In genomic region chr1:209692745-209693504, GRCh38 we compare ENCODE assay signal across 8 cellular contexts. TPM values are rescaled to one million over a fixed set of nuclear protein-coding genes. Genes with fewer than 3 reads are reported as not detected.
DNase-seq lines count a peak whose midpoint lies in the region; ATAC-seq, FAIRE-seq and TF ChIP-seq lines count a peak whose summit lies in the region.

No MANE protein-coding gene starts in this region.

- H3K27ac Mint-ChIP-seq in WTC11, result no peak overlapping the region

- peak overlapping the region in 1 of 2 donors; percentile 68 for H3K9ac ChIP-seq in kidney (ENCODE audit: low read length in 2 of 2)

- intact Hi-C loops in kidney (cut with DNase I), result no loop called here

- H3K4me1 ChIP-seq in kidney (ENCODE audit: control insufficient read depth in 1 of 2, insufficient read depth in 1 of 2, low read depth in 1 of 2, low read length in 2 of 2), result peaks cover 0 to 4% of the 10 kb centered on the region in 2 donors

- DNase-seq in GDM1 (lab: John Stamatoyannopoulos, UW) (peak; percentile 57), NCI-H2196 (lab: John Stamatoyannopoulos, UW; ENCODE audit: unreplicated experiment) (peak; percentile 89), WTC11 (ENCODE audit: low spot score) (peak; percentile 79), cardiac fibroblast (ENCODE audit: low read depth in 2 of 2) (peak; percentile 91 to 92), kidney (peak; percentile 55)
- peak; percentile 54 to 65 (median 57) for DNase-seq in stimulated activated CD4-positive, alpha-beta T cell treated with anti-CD3 and anti-CD28 coated beads, Interleukin-1b, Interleukin-23, amount 100 ng/mL, for 24 hours (ENCODE audit: low read depth in 4 of 4, low spot score in 1 of 4)

- H3K36me3 Mint-ChIP-seq in WTC11, result no peaks in the 10 kb centered on the region

- peak; percentile 61 for ATAC-seq in HG02852 (IDR thresholded peaks at IDR 0.05; ENCODE audit: unreplicated experiment)
- ATAC-seq in WTC11, result peak; percentile 76
- no peak for ATAC-seq in HG02623 (IDR thresholded peaks at IDR 0.05; ENCODE audit: unreplicated experiment)

- FAIRE-seq in kidney (lab: Jason Lieb, UNC), result peak; percentile 79

- no peaks in the 10 kb centered on the region for H3K9me3 Mint-ChIP-seq in WTC11

- H3K9me3 ChIP-seq in kidney (ENCODE audit: control insufficient read depth in 1 of 2, low read length in 2 of 2), result no peaks in the 10 kb centered on the region

- peaks cover 16% of the 10 kb centered on the region for H3K27me3 Mint-ChIP-seq in WTC11 (ENCODE audit: low read depth)

- POLR2A ChIA-PET in WTC11 (lab: Charles Lee), result no interaction called here

- no peak overlapping the region for H3K27ac ChIP-seq in kidney (ENCODE audit: low read depth in 2 of 2, low read length in 2 of 2)

- H3K4me1 Mint-ChIP-seq in WTC11, result peaks cover 4% of the 10 kb centered on the region

- CTCF ChIA-PET in WTC11 (lab: Charles Lee), result interaction anchor here (1.0 to 1.9 kb wide), 11 partner anchors 9 to 130 kb away, joined by 3 to 12 read pairs (median 4); partner anchors contain the start of gene CAMK1G

- H3K4me3 ChIP-seq in cardiac fibroblast (replicated peaks in 1 of 2; ENCODE audit: low read depth in 2 of 2, low read length in 2 of 2), result no peak overlapping the region
- no peak overlapping the region for H3K4me3 ChIP-seq in kidney (ENCODE audit: low read length in 2 of 2)

- H3K36me3 ChIP-seq in kidney (ENCODE audit: control insufficient read depth in 1 of 2, insufficient read depth in 2 of 2, low read length in 2 of 2), result no peaks in the 10 kb centered on the region

- TF ChIP-seq CTCF in WTC11 (IDR thresholded peaks at IDR 0.05), result no peak; the same call in 1 of the 2 replicates
- peak; percentile 75 for TF ChIP-seq CTCF in cardiac fibroblast (IDR thresholded peaks at IDR 0.05; ENCODE audit: low read depth, low read length)
- TF ChIP-seq CTCF in kidney (IDR thresholded peaks at IDR 0.05; ENCODE audit: borderline replicate concordance, extremely low read depth, insufficient read depth), result peak; percentile 77

- H3K4me3 Mint-ChIP-seq in WTC11, result no peak overlapping the region

TF ChIP-seq in WTC11, 78 proteins besides CTCF, POLR2A, EP300 and RAD21:
- TF ChIP-seq TCF7 (CRISPR knock-in tag; IDR thresholded peaks at IDR 0.05; ENCODE audit: low read depth), result no peak
- TF ChIP-seq SMAD4 (CRISPR knock-in tag; IDR thresholded peaks at IDR 0.05), result no peak
- no peak for TF ChIP-seq MXD4 (CRISPR knock-in tag; IDR thresholded peaks at IDR 0.05; ENCODE audit: borderline replicate concordance)
- TF ChIP-seq MAX (CRISPR knock-in tag; IDR thresholded peaks at IDR 0.05), result no peak
- TF ChIP-seq GTF2I (CRISPR knock-in tag; conservative IDR thresholded peaks at IDR 0.05), result no peak
- no peak for TF ChIP-seq FOXP1 (CRISPR knock-in tag; IDR thresholded peaks at IDR 0.05; ENCODE audit: borderline replicate concordance)
- TF ChIP-seq STAT6 (CRISPR knock-in tag; conservative IDR thresholded peaks at IDR 0.05; ENCODE audit: low read depth), result no peak
- TF ChIP-seq E2F5 (CRISPR knock-in tag; IDR thresholded peaks at IDR 0.05), result no peak
- no peak for TF ChIP-seq NFYB (CRISPR knock-in tag; conservative IDR thresholded peaks at IDR 0.05; ENCODE audit: low read depth)
- TF ChIP-seq RORB (CRISPR knock-in tag; IDR thresholded peaks at IDR 0.05), result no peak
- TF ChIP-seq JAZF1 (CRISPR knock-in tag; IDR thresholded peaks at IDR 0.05), result no peak
- TF ChIP-seq ESRRA (CRISPR knock-in tag; IDR thresholded peaks at IDR 0.05; ENCODE audit: borderline replicate concordance), result no peak
- TF ChIP-seq ZNF423 (CRISPR knock-in tag; IDR thresholded peaks at IDR 0.05), result no peak
- TF ChIP-seq MLX (CRISPR knock-in tag; IDR thresholded peaks at IDR 0.05), result no peak
- no peak for TF ChIP-seq ZNF219 (CRISPR knock-in tag; IDR thresholded peaks at IDR 0.05; ENCODE audit: borderline replicate concordance)
- TF ChIP-seq GRHL2 (CRISPR knock-in tag; IDR thresholded peaks at IDR 0.05; ENCODE audit: insufficient replicate concordance, severe bottlenecking), result no peak
- TF ChIP-seq ZNF317 (CRISPR knock-in tag; IDR thresholded peaks at IDR 0.05; ENCODE audit: borderline replicate concordance, low read depth), result no peak
- TF ChIP-seq ATF1 (CRISPR knock-in tag; IDR thresholded peaks at IDR 0.05), result no peak
- no peak for TF ChIP-seq NFATC4 (CRISPR knock-in tag; IDR thresholded peaks at IDR 0.05)

RNA-seq across cellular contexts. Expression of gene HSD11B1, which starts 11.7 kb away (rescaled TPM):
- total RNA-seq in WTC11 (2021) (0.41 TPM in 1 of 3 replicates, not detected in the others), kidney (1.8 TPM)
- polyA plus RNA-seq in kidney (ENCODE audit: insufficient read depth, low read depth, low replicate concordance), result 5.5 TPM

RNA-seq across cellular contexts. Expression of gene G0S2, which starts 17.7 kb away (rescaled TPM):
- 0.57 to 0.92 TPM (median 0.81 TPM) in 3 replicates for total RNA-seq in WTC11 (2021)
- total RNA-seq in kidney, result 15.5 TPM
- polyA plus RNA-seq in kidney (ENCODE audit: insufficient read depth, low read depth, low replicate concordance), result 103 TPM

RNA-seq across cellular contexts. Expression of gene LAMB3, which starts 40.7 kb away (rescaled TPM):
- total RNA-seq in WTC11 (2021) (0.53 to 0.85 TPM (median 0.60 TPM) in 3 replicates), kidney (59.7 TPM)
- polyA plus RNA-seq in kidney (ENCODE audit: insufficient read depth, low read depth, low replicate concordance), result 2.5 TPM

Comparison
In these comparisons a context has a peak if more than half of its experiments do, and no peak if none do; other contexts are left out.
1. RNA of gene LAMB3, which starts 40.7 kb away (total RNA-seq): 59.7 TPM in kidney (single experiment); 0.53 to 0.85 TPM in WTC11; every median in the first group is over 10 times any median in the second.
2. Peak in every context shown above with its lines, with median percentiles within 50 percentile points of each other: DNase-seq.